9 cellular contexts compared by ENCODE assay signal in the genomic region with DNA sequence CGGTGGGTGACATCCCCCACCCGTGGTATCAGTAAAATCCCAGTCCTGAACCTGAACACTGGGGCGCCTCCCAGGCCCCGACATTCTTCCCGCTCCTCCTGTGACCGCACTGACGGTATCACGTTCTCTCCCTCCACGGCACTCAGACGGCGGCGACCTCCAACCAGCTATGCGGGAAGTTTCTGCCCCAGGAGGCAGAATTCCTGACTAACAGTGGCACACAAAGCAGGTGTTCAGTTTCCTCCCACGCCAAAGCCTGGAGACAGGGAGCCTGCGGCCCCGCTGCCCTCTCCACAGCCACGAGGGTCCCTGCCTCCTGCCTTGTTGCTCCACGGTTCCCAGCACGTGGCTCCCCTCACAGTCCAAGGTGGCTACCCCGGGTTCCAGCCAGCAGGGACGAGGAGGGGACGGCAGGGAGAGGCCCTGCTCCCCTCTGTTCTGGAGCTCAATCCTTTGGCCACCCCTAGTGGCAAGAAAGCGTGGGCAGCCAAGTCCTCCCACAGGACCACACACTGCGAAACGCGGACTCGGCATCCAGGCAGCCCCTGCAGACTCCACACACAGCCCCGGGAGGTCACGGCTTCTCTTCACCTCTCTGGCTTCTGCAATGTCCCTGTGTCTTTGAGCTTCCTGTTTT. TPM values are rescaled to one million over a fixed set of nuclear protein-coding genes. Genes with fewer than 3 reads are reported as not detected.
DNase-seq lines count a peak whose midpoint lies in the region; ATAC-seq and TF ChIP-seq lines count a peak whose summit lies in the region.
"Had no signal": no experiment of that assay in that cellular context is flagged by ENCODE, and none has a peak within 500 bp of the region (broad histone marks: within the 10 kb centered on the region; RNA-seq: fewer than 3 reads in every experiment).

No MANE protein-coding gene starts in this region.

- H3K9me3 ChIP-seq in CD4-positive, alpha-beta T cell (ENCODE audit: control insufficient read depth, low read length), result no peaks in the 10 kb centered on the region
- H3K9me3 ChIP-seq in adipocyte (ENCODE audit: control insufficient read depth, low read length) (no peaks in the 10 kb centered on the region), neural progenitor cell (ENCODE audit: low read depth) (no peaks in the 10 kb centered on the region), mammary epithelial cell (replicated peaks; ENCODE audit: insufficient read depth, low read length) (no peaks in the 10 kb centered on the region)

- ATAC-seq in CD4-positive, alpha-beta T cell (ENCODE audit: poor library complexity), result no peak
- ATAC-seq in foreskin keratinocyte, result no peak

- intact Hi-C loops in CD4-positive, alpha-beta T cell (cut with DNase I, micrococcal nuclease), result no loop called here
- intact Hi-C loops in mammary epithelial cell (cut with micrococcal nuclease), result no loop called here

- H3K27ac ChIP-seq in CD4-positive, alpha-beta T cell (ENCODE audit: low read depth, low read length), result no peak overlapping the region
- no peak overlapping the region for H3K27ac ChIP-seq in foreskin keratinocyte
- H3K27ac ChIP-seq in neural progenitor cell, result no peak overlapping the region
- H3K27ac ChIP-seq in mammary epithelial cell (ENCODE audit: insufficient read depth, low read depth, low read length), result no peak overlapping the region

- no peaks in the 10 kb centered on the region for H3K4me1 Mint-ChIP-seq in CD4-positive, alpha-beta T cell (ENCODE audit: low read depth)
- peaks cover 28% of the 10 kb centered on the region for H3K4me1 Mint-ChIP-seq in neural progenitor cell

- POLR2A ChIA-PET in CD4-positive, alpha-beta T cell (lab: Charles Lee), result no interaction called here

- 73% methylated on average over 27 of the region's 29 CpGs for WGBS in mammary epithelial cell (ENCODE audit: low coverage, missing lambda C conversion rate)

- H3F3A ChIP-seq in neural progenitor cell (ENCODE audit: low read depth), result no peaks in the 10 kb centered on the region

- CTCF ChIA-PET in CD4-positive, alpha-beta T cell (lab: Charles Lee), result no interaction called here
- CTCF ChIA-PET in mammary epithelial cell (lab: Charles Lee; ENCODE audit: low non-redundant PET), result no interaction called here

- H3K36me3 Mint-ChIP-seq in CD4-positive, alpha-beta T cell (ENCODE audit: low read depth), result peaks cover 73% of the 10 kb centered on the region
- H3K36me3 Mint-ChIP-seq in neural progenitor cell, result peaks cover 23% of the 10 kb centered on the region

- peaks cover 40% of the 10 kb centered on the region for H4K20me1 ChIP-seq in neural progenitor cell (ENCODE audit: low read depth)
- no peaks in the 10 kb centered on the region for H4K20me1 ChIP-seq in mammary epithelial cell (ENCODE audit: insufficient read depth, low read length)

- TF ChIP-seq CTCF in CD4-positive, alpha-beta T cell (IDR thresholded peaks at IDR 0.05), result no peak
- TF ChIP-seq CTCF in foreskin keratinocyte (conservative IDR thresholded peaks at IDR 0.05), result peak; percentile 38
- TF ChIP-seq CTCF in neural progenitor cell (IDR thresholded peaks at IDR 0.05), result no peak
- TF ChIP-seq CTCF in mammary epithelial cell (conservative IDR thresholded peaks at IDR 0.05 in 1 of 2, IDR thresholded peaks at IDR 0.05 in 1 of 2; ENCODE audit: extremely low read depth in 1 of 2, insufficient read depth in 1 of 2, low read depth in 1 of 2, low read length in 2 of 2), result peak in 1 of 2 donors; percentile 19

- no peak overlapping the region for H3K4me3 Mint-ChIP-seq in CD4-positive, alpha-beta T cell
- no peak overlapping the region for H3K4me3 Mint-ChIP-seq in neural progenitor cell

- H3K79me2 ChIP-seq in neural progenitor cell (ENCODE audit: low read depth) (peaks cover 8% of the 10 kb centered on the region), mammary epithelial cell (ENCODE audit: insufficient read depth, low read length) (peaks cover 42% of the 10 kb centered on the region)

- no peaks in the 10 kb centered on the region for H3K27me3 ChIP-seq in CD4-positive, alpha-beta T cell (ENCODE audit: control insufficient read depth, insufficient read depth, low read length)
- no peaks in the 10 kb centered on the region for H3K27me3 ChIP-seq in adipocyte (replicated peaks; ENCODE audit: control insufficient read depth, insufficient read depth, low read length)
- H3K27me3 ChIP-seq in foreskin keratinocyte, result no peaks in the 10 kb centered on the region
- H3K27me3 ChIP-seq in neural progenitor cell, result no peaks in the 10 kb centered on the region
- H3K27me3 ChIP-seq in mammary epithelial cell (ENCODE audit: insufficient read depth, low read length), result no peaks in the 10 kb centered on the region
- no peaks in the 10 kb centered on the region for H3K27me3 ChIP-seq in H7 (ENCODE audit: control insufficient read depth, insufficient read depth, low read length)

- H2AFZ ChIP-seq in neural progenitor cell (replicated peaks) (no peak overlapping the region), mammary epithelial cell (ENCODE audit: low read depth, low read length) (no peak overlapping the region)

- H3K36me3 ChIP-seq in adipocyte (ENCODE audit: control insufficient read depth, insufficient read depth, low read length, severe bottlenecking) (peaks cover 76% of the 10 kb centered on the region), neural progenitor cell (no peaks in the 10 kb centered on the region), mammary epithelial cell (ENCODE audit: insufficient read depth, low read length) (peaks cover 8% of the 10 kb centered on the region), H7 (replicated peaks; ENCODE audit: control insufficient read depth, insufficient read depth, low read length) (peaks cover 15% of the 10 kb centered on the region)

- H3K9ac ChIP-seq in adipocyte (ENCODE audit: low read length) (peak overlapping the region; percentile 28), neural progenitor cell (no peak overlapping the region), mammary epithelial cell (ENCODE audit: insufficient read depth, low read length) (no peak overlapping the region)

- peak overlapping the region; percentile 39 for H3K27ac Mint-ChIP-seq in CD4-positive, alpha-beta T cell
- H3K27ac Mint-ChIP-seq in neural progenitor cell, result peak overlapping the region; percentile 93

- no TSS peak for BruUV-seq in mammary epithelial cell (replicated peaks; lab: Mats Ljungman, UMichigan)

- in situ Hi-C loops in mammary epithelial cell (cut with MboI; ENCODE audit: low sequenced_read_pairs in 2 of 2), result no loop called here

- peaks cover 15% of the 10 kb centered on the region for H3K4me1 ChIP-seq in adipocyte (ENCODE audit: control insufficient read depth, insufficient read depth, low read length)
- H3K4me1 ChIP-seq in foreskin keratinocyte, result peaks cover 10% of the 10 kb centered on the region
- no peaks in the 10 kb centered on the region for H3K4me1 ChIP-seq in neural progenitor cell
- no peaks in the 10 kb centered on the region for H3K4me1 ChIP-seq in mammary epithelial cell (ENCODE audit: insufficient read depth, low read length)

- H3K9me3 Mint-ChIP-seq in CD4-positive, alpha-beta T cell, result no peaks in the 10 kb centered on the region
- H3K9me3 Mint-ChIP-seq in neural progenitor cell, result no peaks in the 10 kb centered on the region

- dilution Hi-C loops in mammary epithelial cell (cut with HindIII; ENCODE audit: low sequenced_read_pairs), result no loop called here

- no peaks in the 10 kb centered on the region for H3K27me3 Mint-ChIP-seq in CD4-positive, alpha-beta T cell
- peaks cover 5% of the 10 kb centered on the region for H3K27me3 Mint-ChIP-seq in neural progenitor cell (ENCODE audit: insufficient read depth, low read depth)

- peak in 1 of 10 experiments; percentile 2 for DNase-seq in CD4-positive, alpha-beta T cell
- peak; percentile 69 for DNase-seq in adipocyte (ENCODE audit: low read depth)
- DNase-seq in foreskin keratinocyte, result no peak
- DNase-seq in neural progenitor cell (ENCODE audit: low spot score), result no peak
- DNase-seq in activated CD4-positive, alpha-beta T cell treated with anti-CD3 and anti-CD28 coated beads, Interleukin-2, amount 50 U/mL, for 48 hours, result no peak
- DNase-seq in mammary epithelial cell, result no peak
- DNase-seq in H7, result no peak
- no peak for DNase-seq in NCI-H146 (lab: John Stamatoyannopoulos, UW)
- DNase-seq: COR-L47 had no signal

- no peak overlapping the region for H3K4me3 ChIP-seq in adipocyte (ENCODE audit: low read length)
- no peak overlapping the region for H3K4me3 ChIP-seq in neural progenitor cell
- H3K4me3 ChIP-seq in mammary epithelial cell (replicated peaks in 1 of 3; ENCODE audit: insufficient read depth in 1 of 3, low read depth in 2 of 3, low read length in 3 of 3), result no peak overlapping the region
- H3K4me3 ChIP-seq in H7 (ENCODE audit: insufficient read depth, low read depth, low read length), result no peak overlapping the region

- H3K4me2 ChIP-seq in neural progenitor cell (no peak overlapping the region), mammary epithelial cell (ENCODE audit: insufficient read depth, low read depth, low read length) (no peak overlapping the region)

RNA-seq across cellular contexts. Expression of a gene that starts 15.2 kb away (rescaled TPM):
- total RNA-seq in CD4-positive, alpha-beta T cell, result 100 to 1,000 TPM; 132 to 148 TPM
- total RNA-seq in foreskin keratinocyte (106 and 114 TPM in 2 replicates), neural progenitor cell (ENCODE audit: low replicate concordance) (171 and 243 TPM in 2 replicates), mammary epithelial cell (100 to 1,000 TPM; 127 to 237 TPM)
- polyA plus RNA-seq in foreskin keratinocyte (69.9 and 73.0 TPM in 2 replicates), mammary epithelial cell (83.3 TPM)
- polyA minus RNA-seq in mammary epithelial cell, result 32.7 TPM
- total RNA-seq in H7 (2014; rRNA removed; shearing (Covaris generic)), result 267 and 360 TPM in 2 replicates

RNA-seq across cellular contexts. Expression of a gene that starts 55.9 kb away (rescaled TPM):
- 10 to 100 TPM; 61.5 to 63.2 TPM for total RNA-seq in CD4-positive, alpha-beta T cell
- total RNA-seq in foreskin keratinocyte (80.6 and 86.1 TPM in 2 replicates), neural progenitor cell (ENCODE audit: low replicate concordance) (38.2 and 68.6 TPM in 2 replicates), mammary epithelial cell (100 to 1,000 TPM in 1 of 2 donors, 10 to 100 TPM in 1; 80.4 to 109 TPM)
- polyA plus RNA-seq in foreskin keratinocyte (61.4 and 70.2 TPM in 2 replicates), mammary epithelial cell (120 TPM)
- polyA minus RNA-seq in mammary epithelial cell, result 86.1 TPM
- 65.4 and 80.6 TPM in 2 replicates for total RNA-seq in H7 (2014; rRNA removed; shearing (Covaris generic))
